17 cellular contexts compared by ENCODE assay signal in genomic region chr4:168868856-168869201, GRCh38.
DNase-seq lines count a peak whose midpoint lies in the region; ATAC-seq and TF ChIP-seq lines count a peak whose summit lies in the region.
"Had no signal": no experiment of that assay in that cellular context is flagged by ENCODE, and none has a peak within 500 bp of the region (broad histone marks: within the 10 kb centered on the region; RNA-seq: fewer than 3 reads in every experiment).

No MANE protein-coding gene starts in this region.

- peak overlapping the region; percentile 4 for H3K27ac Mint-ChIP-seq in activated T-helper 17 cell treated with anti-CD3 and anti-CD28 coated beads, Interleukin-2, amount 50 U/mL, for 72 hours
- no peak overlapping the region for H3K27ac Mint-ChIP-seq in activated naive CD8-positive, alpha-beta T cell treated with anti-CD3 and anti-CD28 coated beads for 36 hours
- H3K27ac Mint-ChIP-seq: activated CD8-positive, alpha-beta memory T cell treated with anti-CD3 and anti-CD28 coated beads, Interleukin-2, amount 10 ng/mL, durations not matched to agents 7 days and 5 days; T-helper 1 cell treated with Interleukin-12 subunit alpha and Interleukin-12 subunit beta and Interleukin-4 antibody, amounts not matched to agents 30 μg/mL and 1 μg/mL, for 36 hours had no signal

- peak; percentile 22 for TF ChIP-seq CTCF in C4-2B (conservative IDR thresholded peaks at IDR 0.05)
- TF ChIP-seq CTCF in gastroesophageal sphincter (IDR thresholded peaks at IDR 0.05) = no peak
- TF ChIP-seq CTCF in sigmoid colon (IDR thresholded peaks at IDR 0.05) = no peak

- TF ChIP-seq POLR2A in gastroesophageal sphincter (IDR thresholded peaks at IDR 0.05) (no peak), sigmoid colon (IDR thresholded peaks at IDR 0.05) (no peak)

- H3K27me3 ChIP-seq in gastroesophageal sphincter = no peaks in the 10 kb centered on the region
- no peaks in the 10 kb centered on the region for H3K27me3 ChIP-seq in sigmoid colon
- H3K27me3 ChIP-seq: dorsolateral prefrontal cortex had no signal

- no peaks in the 10 kb centered on the region for H3K36me3 Mint-ChIP-seq in activated T-helper 17 cell treated with anti-CD3 and anti-CD28 coated beads, Interleukin-2, amount 50 U/mL, for 72 hours (ENCODE audit: low read depth)
- H3K36me3 Mint-ChIP-seq in activated naive CD8-positive, alpha-beta T cell treated with anti-CD3 and anti-CD28 coated beads for 36 hours = no peaks in the 10 kb centered on the region

- H3K9me3 ChIP-seq in gastroesophageal sphincter = no peaks in the 10 kb centered on the region
- no peaks in the 10 kb centered on the region for H3K9me3 ChIP-seq in sigmoid colon

- ATAC-seq in activated T-helper 17 cell treated with anti-CD3 and anti-CD28 coated beads, Interleukin-2, amount 50 U/mL, for 72 hours (replicated peaks) = no peak
- ATAC-seq in gastroesophageal sphincter (no peak), HG03378 (IDR thresholded peaks at IDR 0.05; ENCODE audit: unreplicated experiment) (no peak), GM21723 (IDR thresholded peaks at IDR 0.05; ENCODE audit: unreplicated experiment) (no peak)
- ATAC-seq: activated CD8-positive, alpha-beta memory T cell treated with anti-CD3 and anti-CD28 coated beads, Interleukin-2, amount 10 ng/mL, durations not matched to agents 7 days and 5 days; stimulated activated naive CD8-positive, alpha-beta T cell treated with anti-CD3 and anti-CD28 coated beads, Interleukin-15, Interleukin-2, amounts not matched to agents 100 U/mL and 50 U/mL, for 24 hours had no signal

- peaks cover 4% of the 10 kb centered on the region for H3K9me3 Mint-ChIP-seq in activated T-helper 17 cell treated with anti-CD3 and anti-CD28 coated beads, Interleukin-2, amount 50 U/mL, for 72 hours
- H3K9me3 Mint-ChIP-seq in activated naive CD8-positive, alpha-beta T cell treated with anti-CD3 and anti-CD28 coated beads for 36 hours = no peaks in the 10 kb centered on the region
- H3K9me3 Mint-ChIP-seq: brain; naive B cell; T-helper 1 cell treated with Interleukin-12 subunit alpha and Interleukin-12 subunit beta and Interleukin-4 antibody, amounts not matched to agents 30 μg/mL and 1 μg/mL, for 36 hours had no signal

- H3K4me1 Mint-ChIP-seq in activated T-helper 17 cell treated with anti-CD3 and anti-CD28 coated beads, Interleukin-2, amount 50 U/mL, for 72 hours = peaks cover 5% of the 10 kb centered on the region
- no peaks in the 10 kb centered on the region for H3K4me1 Mint-ChIP-seq in activated naive CD8-positive, alpha-beta T cell treated with anti-CD3 and anti-CD28 coated beads for 36 hours
- H3K4me1 Mint-ChIP-seq: naive B cell had no signal

- intact Hi-C loops in sigmoid colon (cut with DNase I) = no loop called here

- no peak for TF ChIP-seq EP300 in gastroesophageal sphincter (IDR thresholded peaks at IDR 0.05)
- no peak for TF ChIP-seq EP300 in sigmoid colon (IDR thresholded peaks at IDR 0.05)

- H3K36me3 ChIP-seq in gastroesophageal sphincter = peaks cover 0 to 14% of the 10 kb centered on the region in 2 donors
- peaks cover 0 to 26% (median 0%) of the 10 kb centered on the region in 4 donors for H3K36me3 ChIP-seq in sigmoid colon

- H3K27ac ChIP-seq in C4-2B = no peak overlapping the region
- H3K27ac ChIP-seq in gastroesophageal sphincter = peak overlapping the region; percentile 20 to 88 (median 64)
- H3K27ac ChIP-seq in sigmoid colon = peak overlapping the region; percentile 51 to 99 (median 81)
- H3K27ac ChIP-seq: KMS-11 had no signal

- H3K27me3 Mint-ChIP-seq in activated T-helper 17 cell treated with anti-CD3 and anti-CD28 coated beads, Interleukin-2, amount 50 U/mL, for 72 hours = peaks cover 17% of the 10 kb centered on the region
- peaks cover 18% of the 10 kb centered on the region for H3K27me3 Mint-ChIP-seq in activated naive CD8-positive, alpha-beta T cell treated with anti-CD3 and anti-CD28 coated beads for 36 hours
- H3K27me3 Mint-ChIP-seq: brain had no signal

- no peak overlapping the region for H3K4me3 ChIP-seq in gastroesophageal sphincter
- H3K4me3 ChIP-seq in sigmoid colon = no peak overlapping the region
- H3K4me3 ChIP-seq: dorsolateral prefrontal cortex had no signal

- 54 to 70% methylated on average over 5 of the region's 5 CpGs for WGBS in gastroesophageal sphincter (ENCODE audit: low coverage in 1 of 2), 2 donors
- WGBS in sigmoid colon, 2 donors = 89 to 90% methylated on average over 5 of the region's 5 CpGs

- peak overlapping the region; percentile 51 for H3K4me3 Mint-ChIP-seq in activated T-helper 17 cell treated with anti-CD3 and anti-CD28 coated beads, Interleukin-2, amount 50 U/mL, for 72 hours
- no peak overlapping the region for H3K4me3 Mint-ChIP-seq in activated naive CD8-positive, alpha-beta T cell treated with anti-CD3 and anti-CD28 coated beads for 36 hours
- H3K4me3 Mint-ChIP-seq: activated CD8-positive, alpha-beta memory T cell treated with anti-CD3 and anti-CD28 coated beads, Interleukin-2, amount 10 ng/mL, durations not matched to agents 7 days and 5 days; brain; T-helper 1 cell treated with Interleukin-12 subunit alpha and Interleukin-12 subunit beta and Interleukin-4 antibody, amounts not matched to agents 30 μg/mL and 1 μg/mL, for 36 hours had no signal

- no peak for DNase-seq in sigmoid colon
- DNase-seq in hippocampal formation (lab: John Stamatoyannopoulos, UW) = no peak
- no peak for DNase-seq in activated naive CD8-positive, alpha-beta T cell treated with anti-CD3 and anti-CD28 coated beads for 36 hours
- DNase-seq: activated CD8-positive, alpha-beta memory T cell treated with anti-CD3 and anti-CD28 coated beads, Interleukin-2, amount 10 ng/mL, durations not matched to agents 7 days and 5 days; activated naive CD4-positive, alpha-beta T cell treated with Interleukin-2 at 50 U/mL for 16 hours; naive B cell; NCI-H1417 treated with DMSO at 0.1 percent for 48 hours; stimulated activated naive CD8-positive, alpha-beta T cell treated with anti-CD3 and anti-CD28 coated beads, Interleukin-15, Interleukin-2, amounts not matched to agents 100 U/mL and 50 U/mL, for 24 hours had no signal

- H3K4me1 ChIP-seq in gastroesophageal sphincter (peaks cover 52 to 100% (median 56%) of the 10 kb centered on the region in 3 donors), sigmoid colon (peaks cover 0 to 100% (median 96%) of the 10 kb centered on the region in 4 donors)
